ENCODE assay signal across 30 cellular contexts in genomic region chrX:9146657-9147056, GRCh38.
"Had no signal": no experiment of that assay in that cellular context is flagged by ENCODE, and none has a peak within 500 bp of the region (broad histone marks: within the 10 kb centered on the region; RNA-seq: fewer than 3 reads in every experiment).

No MANE protein-coding gene starts in this region.

- ATAC-seq: effector memory CD8-positive, alpha-beta T cell; heart right ventricle; left lobe of liver; natural killer cell; sciatic nerve had no signal

- H3K9me3 Mint-ChIP-seq: memory B cell, natural killer cell, type B pancreatic cell had no signal

- H3K27ac ChIP-seq: coronary artery, esophagus squamous epithelium, heart right ventricle, neutrophil, parathyroid adenoma, prostate gland, right atrium auricular region, stomach, thyroid gland had no signal

- H3K79me2 ChIP-seq: parathyroid adenoma had no signal

- DNase-seq: dermis blood vessel endothelial cell; effector memory CD8-positive, alpha-beta T cell; erythroblast; esophagus squamous epithelium; foreskin melanocyte; glutamatergic neuron; heart right ventricle; hippocampal formation; natural killer cell; stimulated activated CD4-positive, alpha-beta T cell treated with anti-CD3 and anti-CD28 coated beads, Interleukin-12 subunit alpha, Interleukin-12 subunit beta, amount 100 ng/mL, for 4 hours; stimulated activated CD4-positive, alpha-beta T cell treated with anti-CD3 and anti-CD28 coated beads, Interleukin-1b, Interleukin-23, amount 100 ng/mL, for 48 hours; stimulated activated CD4-positive, alpha-beta T cell treated with anti-CD3 and anti-CD28 coated beads, Interleukin-4, amount 100 ng/mL, for 1 hour; stimulated activated CD8-positive, alpha-beta memory T cell treated with anti-CD3 and anti-CD28 coated beads, Interleukin-4, amount 100 ng/mL, for 48 hours; stimulated activated naive CD4-positive, alpha-beta T cell treated with Interleukin-2 at 50 U/mL for 16 hours; stomach; thyroid gland had no signal

- H3K9me3 ChIP-seq: esophagus squamous epithelium, neutrophil, prostate gland, right atrium auricular region, stomach, thyroid gland had no signal

- H3K4me3 ChIP-seq: coronary artery, esophagus squamous epithelium, heart right ventricle, lung, prostate gland, right atrium auricular region, smooth muscle cell, stomach, thyroid gland had no signal

- FAIRE-seq: endometrium, keratinocyte had no signal

- H3K4me1 Mint-ChIP-seq: memory B cell, natural killer cell had no signal

- H2AFZ ChIP-seq: parathyroid adenoma had no signal

- H3K36me3 Mint-ChIP-seq: memory B cell, natural killer cell, type B pancreatic cell had no signal

- H3K27ac Mint-ChIP-seq: effector memory CD8-positive, alpha-beta T cell; memory B cell; natural killer cell; type B pancreatic cell had no signal

- H3K4me2 ChIP-seq: smooth muscle cell had no signal

- H3K27me3 Mint-ChIP-seq: type B pancreatic cell had no signal

- H3K9ac ChIP-seq: parathyroid adenoma had no signal

- H3K27me3 ChIP-seq: esophagus squamous epithelium, neutrophil, right atrium auricular region, stomach, thyroid gland had no signal

- H3K4me1 ChIP-seq: esophagus squamous epithelium, heart right ventricle, parathyroid adenoma, prostate gland, right atrium auricular region, thyroid gland had no signal

- H3K4me3 Mint-ChIP-seq: effector memory CD8-positive, alpha-beta T cell; memory B cell; natural killer cell; neural crest cell; type B pancreatic cell had no signal

- H3K36me3 ChIP-seq: esophagus squamous epithelium, heart right ventricle, neutrophil, prostate gland, right atrium auricular region, stomach, thyroid gland had no signal
